ENCODE assay signal across 10 cellular contexts in the genomic region with DNA sequence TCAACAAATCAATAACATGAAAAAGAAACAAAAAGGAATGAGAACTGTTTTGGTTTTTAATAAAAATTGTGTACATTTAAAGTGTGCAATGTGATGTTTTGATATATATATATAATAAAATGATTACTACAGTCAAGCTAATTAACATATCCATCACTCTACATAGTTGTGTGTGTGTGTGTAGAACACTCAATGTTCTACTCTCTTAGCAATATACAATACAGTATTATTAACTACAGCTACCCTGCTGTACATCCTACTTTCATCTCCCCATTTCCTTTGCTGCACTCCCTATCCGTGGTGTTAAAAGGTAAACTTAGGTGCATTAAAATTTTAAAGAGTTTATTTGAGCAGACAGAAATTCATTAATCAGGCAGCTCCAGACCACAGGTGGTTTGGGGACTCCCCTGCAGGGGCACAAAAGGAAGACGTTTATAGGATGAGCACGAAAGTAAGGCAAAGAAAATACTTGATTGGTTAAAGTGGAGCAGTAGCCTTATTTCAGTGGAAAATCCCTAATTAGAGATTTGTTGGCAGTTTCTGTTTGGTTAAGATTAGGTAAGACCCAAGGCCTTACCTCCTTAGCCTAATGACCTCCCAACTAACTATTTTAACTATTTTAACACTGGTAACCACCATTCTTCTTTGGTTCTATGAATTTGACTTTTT.
"Had no signal": no experiment of that assay in that cellular context is flagged by ENCODE, and none has a peak within 500 bp of the region (broad histone marks: within the 10 kb centered on the region; RNA-seq: fewer than 3 reads in every experiment).

No MANE protein-coding gene starts in this region.

- H3K4me3 Mint-ChIP-seq: brain had no signal

- DNase-seq: activated CD4-positive, alpha-beta T cell treated with anti-CD3 and anti-CD28 coated beads for 48 hours; activated CD8-positive, alpha-beta memory T cell treated with anti-CD3 and anti-CD28 coated beads for 24 hours; activated naive CD4-positive, alpha-beta T cell treated with anti-CD3 and anti-CD28 coated beads, Interleukin-2, amount 50 U/mL, for 16 hours; left ventricle myocardium inferior; mesendoderm; right cardiac atrium; stimulated activated CD4-positive, alpha-beta T cell treated with anti-CD3 and anti-CD28 coated beads, Interleukin-15, amount 100 ng/mL, for 24 hours; stimulated activated CD4-positive, alpha-beta T cell treated with anti-CD3 and anti-CD28 coated beads, Interleukin-4, amount 100 ng/mL, for 1 hour; trophoblast cell had no signal

- H3K27ac Mint-ChIP-seq: brain had no signal

- H3K36me3 Mint-ChIP-seq: brain had no signal

- ATAC-seq: right cardiac atrium had no signal

- H3K4me1 Mint-ChIP-seq: brain had no signal
